1 cellular context compared by ENCODE assay signal in genomic region chr4:54517793-54518444, GRCh38.
TF ChIP-seq lines count a peak whose summit lies in the region.

No MANE protein-coding gene starts in this region.

TF ChIP-seq in IMR-90, 13 proteins besides CTCF, POLR2A, EP300 and RAD21 (continued from another document):
- TF ChIP-seq ELK1 (IDR thresholded peaks at IDR 0.05; ENCODE audit: borderline replicate concordance, low read depth, low read length) (no peak), RFX5 (IDR thresholded peaks at IDR 0.05; ENCODE audit: low read depth, low read length) (no peak), FOS (IDR thresholded peaks at IDR 0.05; ENCODE audit: low read depth, low read length) (no peak), USF2 (IDR thresholded peaks at IDR 0.05; ENCODE audit: low read depth, low read length) (no peak), MXI1 (IDR thresholded peaks at IDR 0.05; ENCODE audit: borderline replicate concordance, low read depth, low read length) (no peak)
TF ChIP-seq in IMR-90: peak in this region for 0.
